In genomic region chr16:80681436-80681835, GRCh38 we compare ENCODE assay signal across 16 cellular contexts.
DNase-seq lines count a peak whose midpoint lies in the region; ATAC-seq and TF ChIP-seq lines count a peak whose summit lies in the region.
"Had no signal": no experiment of that assay in that cellular context is flagged by ENCODE, and none has a peak within 500 bp of the region (broad histone marks: within the 10 kb centered on the region; RNA-seq: fewer than 3 reads in every experiment).

No MANE protein-coding gene starts in this region.

- intact Hi-C loops in dorsolateral prefrontal cortex (cut with DNase I) (loop anchor here in 1 of 2 donors (5.0 kb wide), 1 partner anchor 56 kb away; no protein-coding TSS in a partner anchor), sciatic nerve (cut with DNase I) (no loop called here)

- peak overlapping the region in 51 of 59 donors; percentile 5 to 87 (median 71) for H3K27ac ChIP-seq in dorsolateral prefrontal cortex
- H3K27ac ChIP-seq: 22Rv1 had no signal

- H3K4me3 Mint-ChIP-seq in activated naive CD8-positive, alpha-beta T cell treated with anti-CD3 and anti-CD28 coated beads, Interleukin-2, amount 50 U/mL, for 24 hours: no peak overlapping the region
- H3K4me3 Mint-ChIP-seq in activated naive CD8-positive, alpha-beta T cell treated with anti-CD3 and anti-CD28 coated beads for 36 hours: no peak overlapping the region
- no peak overlapping the region for H3K4me3 Mint-ChIP-seq in endothelial cell (ENCODE audit: unreplicated experiment)
- H3K4me3 Mint-ChIP-seq: CD14-positive monocyte; CD8-positive, alpha-beta T cell; GM23338; H9; IgD-negative memory B cell had no signal

- DNase-seq in activated naive CD8-positive, alpha-beta T cell treated with anti-CD3 and anti-CD28 coated beads, Interleukin-2, amount 50 U/mL, for 24 hours: no peak
- DNase-seq in activated naive CD8-positive, alpha-beta T cell treated with anti-CD3 and anti-CD28 coated beads for 36 hours: no peak
- DNase-seq in astrocyte of the cerebellum (ENCODE audit: low read depth) (peak; percentile 18), dorsolateral prefrontal cortex (no peak), endothelial cell (ENCODE audit: low spot score) (no peak), sciatic nerve (ENCODE audit: low spot score) (no peak)
- no peak for DNase-seq in activated naive CD4-positive, alpha-beta T cell treated with anti-CD3 and anti-CD28 coated beads, Interleukin-2, amount 50 U/mL, for 72 hours (ENCODE audit: low spot score in 2 of 2)
- DNase-seq: CD8-positive, alpha-beta T cell; COR-L47; DND-41; H9 had no signal

- TF ChIP-seq CTCF in astrocyte of the cerebellum (IDR thresholded peaks at IDR 0.05; ENCODE audit: low read depth, low read length, missing control alignments) (no peak), dorsolateral prefrontal cortex (IDR thresholded peaks at IDR 0.05 in 54 of 56, conservative IDR thresholded peaks at IDR 0.05 in 2 of 56; ENCODE audit: low read depth in 1 of 56, partially characterized antibody in 56 of 56) (no peak), endothelial cell (IDR thresholded peaks at IDR 0.05; ENCODE audit: unreplicated experiment) (no peak)

- no peak for ATAC-seq in activated naive CD8-positive, alpha-beta T cell treated with anti-CD3 and anti-CD28 coated beads, Interleukin-2, amount 50 U/mL, for 24 hours
- ATAC-seq in HG03520 (IDR thresholded peaks at IDR 0.05; ENCODE audit: unreplicated experiment): no peak
- no peak for ATAC-seq in activated naive CD4-positive, alpha-beta T cell treated with anti-CD3 and anti-CD28 coated beads, Interleukin-2, amount 50 U/mL, for 72 hours
- ATAC-seq in sciatic nerve: no peak
- ATAC-seq: CD8-positive, alpha-beta T cell; GM23338 had no signal

- peaks cover 7% of the 10 kb centered on the region for H3K36me3 Mint-ChIP-seq in activated naive CD8-positive, alpha-beta T cell treated with anti-CD3 and anti-CD28 coated beads, Interleukin-2, amount 50 U/mL, for 24 hours (ENCODE audit: low read depth)
- peaks cover 4% of the 10 kb centered on the region for H3K36me3 Mint-ChIP-seq in activated naive CD8-positive, alpha-beta T cell treated with anti-CD3 and anti-CD28 coated beads for 36 hours
- peaks cover 10 to 44% of the 10 kb centered on the region in 2 donors for H3K36me3 Mint-ChIP-seq in activated naive CD4-positive, alpha-beta T cell treated with anti-CD3 and anti-CD28 coated beads, Interleukin-2, amount 50 U/mL, for 72 hours
- H3K36me3 Mint-ChIP-seq in endothelial cell (ENCODE audit: low read depth, unreplicated experiment): peaks cover 12% of the 10 kb centered on the region
- H3K36me3 Mint-ChIP-seq: IgD-negative memory B cell had no signal

- peaks cover 13% of the 10 kb centered on the region for H3K9me3 Mint-ChIP-seq in activated naive CD8-positive, alpha-beta T cell treated with anti-CD3 and anti-CD28 coated beads, Interleukin-2, amount 50 U/mL, for 24 hours
- H3K9me3 Mint-ChIP-seq in activated naive CD8-positive, alpha-beta T cell treated with anti-CD3 and anti-CD28 coated beads for 36 hours: no peaks in the 10 kb centered on the region
- peaks cover 0 to 15% of the 10 kb centered on the region in 2 donors for H3K9me3 Mint-ChIP-seq in activated naive CD4-positive, alpha-beta T cell treated with anti-CD3 and anti-CD28 coated beads, Interleukin-2, amount 50 U/mL, for 72 hours
- H3K9me3 Mint-ChIP-seq in endothelial cell (ENCODE audit: unreplicated experiment): no peaks in the 10 kb centered on the region
- H3K9me3 Mint-ChIP-seq: CD8-positive, alpha-beta T cell had no signal

- H3K27me3 Mint-ChIP-seq in activated naive CD8-positive, alpha-beta T cell treated with anti-CD3 and anti-CD28 coated beads, Interleukin-2, amount 50 U/mL, for 24 hours: no peaks in the 10 kb centered on the region
- no peaks in the 10 kb centered on the region for H3K27me3 Mint-ChIP-seq in activated naive CD8-positive, alpha-beta T cell treated with anti-CD3 and anti-CD28 coated beads for 36 hours
- peaks cover 4% of the 10 kb centered on the region for H3K27me3 Mint-ChIP-seq in endothelial cell (ENCODE audit: unreplicated experiment)

- peak overlapping the region; percentile 55 for H3K27ac Mint-ChIP-seq in activated naive CD8-positive, alpha-beta T cell treated with anti-CD3 and anti-CD28 coated beads, Interleukin-2, amount 50 U/mL, for 24 hours
- no peak overlapping the region for H3K27ac Mint-ChIP-seq in activated naive CD8-positive, alpha-beta T cell treated with anti-CD3 and anti-CD28 coated beads for 36 hours
- H3K27ac Mint-ChIP-seq in activated naive CD4-positive, alpha-beta T cell treated with anti-CD3 and anti-CD28 coated beads, Interleukin-2, amount 50 U/mL, for 72 hours: peak overlapping the region in 1 of 2 donors; percentile 33
- no peak overlapping the region for H3K27ac Mint-ChIP-seq in endothelial cell (ENCODE audit: unreplicated experiment)
- H3K27ac Mint-ChIP-seq: CD14-positive monocyte; CD8-positive, alpha-beta T cell; GM23338; H9; IgD-negative memory B cell had no signal

- peaks cover 9% of the 10 kb centered on the region for H3K4me1 Mint-ChIP-seq in activated naive CD8-positive, alpha-beta T cell treated with anti-CD3 and anti-CD28 coated beads, Interleukin-2, amount 50 U/mL, for 24 hours
- H3K4me1 Mint-ChIP-seq in activated naive CD8-positive, alpha-beta T cell treated with anti-CD3 and anti-CD28 coated beads for 36 hours: peaks cover under 1% of the 10 kb centered on the region
- no peaks in the 10 kb centered on the region for H3K4me1 Mint-ChIP-seq in endothelial cell (ENCODE audit: unreplicated experiment)
- H3K4me1 Mint-ChIP-seq: GM23338, H9 had no signal

- in situ Hi-C loops in astrocyte of the cerebellum (cut with HindIII; ENCODE audit: low sequenced_read_pairs): no loop called here

- no peak overlapping the region for H3K4me3 ChIP-seq in astrocyte of the cerebellum (ENCODE audit: low read depth, low read length)
- H3K4me3 ChIP-seq in dorsolateral prefrontal cortex: no peak overlapping the region
- H3K4me3 ChIP-seq: GM23338 had no signal

- H3K27me3 ChIP-seq in dorsolateral prefrontal cortex: no peaks in the 10 kb centered on the region
